30 cellular contexts compared by ENCODE assay signal in genomic region chr6:104575536-104575935, GRCh38.
"Had no signal": no experiment of that assay in that cellular context is flagged by ENCODE, and none has a peak within 500 bp of the region (broad histone marks: within the 10 kb centered on the region; RNA-seq: fewer than 3 reads in every experiment).

No MANE protein-coding gene starts in this region.

- H3K4me3 ChIP-seq: MG63, Peyer's patch, SJSA1 had no signal

- H3K9me3 Mint-ChIP-seq: activated CD4-positive, alpha-beta memory T cell treated with anti-CD3 and anti-CD28 coated beads for 36 hours; activated CD4-positive, alpha-beta T cell treated with anti-CD3 and anti-CD28 coated beads, Interleukin-2, amount 10 ng/mL, durations not matched to agents 7 days and 5 days; activated naive CD8-positive, alpha-beta T cell treated with anti-CD3 and anti-CD28 coated beads for 36 hours; activated T-cell treated with anti-CD3 and anti-CD28 coated beads, Interleukin-2, amount 50 U/mL, for 4 hours; activated T-helper 1 cell treated with anti-CD3 and anti-CD28 coated beads, Interleukin-12 subunit alpha, Interleukin-12 subunit beta, Interleukin-2, Interleukin-4 antibody, amounts not matched to agents 30 ng/mL and 10 ng/mL and 1 ng/mL, durations not matched to agents 14 hours and 24 hours and 36 hours had no signal

- ATAC-seq: activated CD4-positive, alpha-beta T cell treated with anti-CD3 and anti-CD28 coated beads for 36 hours; activated CD4-positive, CD25-positive, alpha-beta regulatory T cell treated with anti-CD3 and anti-CD28 coated beads, Interleukin-2, amount 50 U/mL, for 24 hours; activated T-cell treated with anti-CD3 and anti-CD28 coated beads, Interleukin-2, amount 50 U/mL, for 4 hours; PC-3 had no signal

- H3K36me3 ChIP-seq: brain microvascular endothelial cell, MG63, Peyer's patch, SJSA1 had no signal

- DNase-seq: activated CD4-positive, alpha-beta memory T cell treated with anti-CD3 and anti-CD28 coated beads for 36 hours; activated CD4-positive, alpha-beta T cell treated with anti-CD3 and anti-CD28 coated beads for 36 hours; activated CD4-positive, alpha-beta T cell treated with anti-CD3 and anti-CD28 coated beads, Interleukin-2, amount 10 ng/mL, durations not matched to agents 7 days and 5 days; activated CD8-positive, alpha-beta memory T cell treated with anti-CD3 and anti-CD28 coated beads, Interleukin-2, amount 50 U/mL, for 4 hours; activated naive CD4-positive, alpha-beta T cell treated with anti-CD3 and anti-CD28 coated beads, Interleukin-2, amount 50 U/mL, for 16 hours; activated naive CD8-positive, alpha-beta T cell treated with anti-CD3 and anti-CD28 coated beads for 36 hours; activated T-cell treated with anti-CD3 and anti-CD28 coated beads for 4 hours; activated T-cell treated with anti-CD3 and anti-CD28 coated beads, Interleukin-2, amount 50 U/mL, for 4 hours; amniotic stem cell; aorta; brain microvascular endothelial cell; central memory CD4-positive, alpha-beta T cell; Karpas-422; MG63; NCI-H1048; NCI-H1105 treated with DMSO at 0.1 percent for 48 hours; NCI-H1436 treated with DMSO at 0.1 percent for 48 hours; NCI-H1694 treated with DMSO at 0.1 percent for 48 hours; NCI-H2029; NCI-H345; NCI-H524 treated with DMSO at 0.1 percent for 48 hours; PC-3; Peyer's patch; RPMI8226; SHP77 treated with DMSO at 0.1 percent for 48 hours; SK-N-SH; T1000 had no signal

- H3K27ac Mint-ChIP-seq: activated CD4-positive, alpha-beta memory T cell treated with anti-CD3 and anti-CD28 coated beads for 36 hours; activated CD4-positive, alpha-beta T cell treated with anti-CD3 and anti-CD28 coated beads for 36 hours; activated CD4-positive, alpha-beta T cell treated with anti-CD3 and anti-CD28 coated beads, Interleukin-2, amount 10 ng/mL, durations not matched to agents 7 days and 5 days; activated naive CD8-positive, alpha-beta T cell treated with anti-CD3 and anti-CD28 coated beads for 36 hours; activated T-helper 1 cell treated with anti-CD3 and anti-CD28 coated beads, Interleukin-12 subunit alpha, Interleukin-12 subunit beta, Interleukin-2, Interleukin-4 antibody, amounts not matched to agents 30 ng/mL and 10 ng/mL and 1 ng/mL, durations not matched to agents 14 hours and 24 hours and 36 hours had no signal

- H3K27me3 Mint-ChIP-seq: activated CD4-positive, alpha-beta memory T cell treated with anti-CD3 and anti-CD28 coated beads for 36 hours; activated CD4-positive, alpha-beta T cell treated with anti-CD3 and anti-CD28 coated beads, Interleukin-2, amount 10 ng/mL, durations not matched to agents 7 days and 5 days had no signal

- H3K4me1 Mint-ChIP-seq: activated CD4-positive, alpha-beta T cell treated with anti-CD3 and anti-CD28 coated beads for 36 hours; activated CD4-positive, alpha-beta T cell treated with anti-CD3 and anti-CD28 coated beads, Interleukin-2, amount 10 ng/mL, durations not matched to agents 7 days and 5 days; activated naive CD8-positive, alpha-beta T cell treated with anti-CD3 and anti-CD28 coated beads for 36 hours had no signal

- H3K36me3 Mint-ChIP-seq: activated CD4-positive, alpha-beta memory T cell treated with anti-CD3 and anti-CD28 coated beads for 36 hours; activated naive CD8-positive, alpha-beta T cell treated with anti-CD3 and anti-CD28 coated beads for 36 hours had no signal

- H3K27me3 ChIP-seq: brain microvascular endothelial cell, MG63, Peyer's patch, SJSA1 had no signal

- H3K4me3 Mint-ChIP-seq: activated CD4-positive, alpha-beta memory T cell treated with anti-CD3 and anti-CD28 coated beads for 36 hours; activated CD4-positive, alpha-beta T cell treated with anti-CD3 and anti-CD28 coated beads for 36 hours; activated CD4-positive, alpha-beta T cell treated with anti-CD3 and anti-CD28 coated beads, Interleukin-2, amount 10 ng/mL, durations not matched to agents 7 days and 5 days; activated naive CD8-positive, alpha-beta T cell treated with anti-CD3 and anti-CD28 coated beads for 36 hours; activated T-cell treated with anti-CD3 and anti-CD28 coated beads, Interleukin-2, amount 50 U/mL, for 4 hours; activated T-helper 1 cell treated with anti-CD3 and anti-CD28 coated beads, Interleukin-12 subunit alpha, Interleukin-12 subunit beta, Interleukin-2, Interleukin-4 antibody, amounts not matched to agents 30 ng/mL and 10 ng/mL and 1 ng/mL, durations not matched to agents 14 hours and 24 hours and 36 hours had no signal
